ENCODE assay signal across 9 cellular contexts in the genomic region with DNA sequence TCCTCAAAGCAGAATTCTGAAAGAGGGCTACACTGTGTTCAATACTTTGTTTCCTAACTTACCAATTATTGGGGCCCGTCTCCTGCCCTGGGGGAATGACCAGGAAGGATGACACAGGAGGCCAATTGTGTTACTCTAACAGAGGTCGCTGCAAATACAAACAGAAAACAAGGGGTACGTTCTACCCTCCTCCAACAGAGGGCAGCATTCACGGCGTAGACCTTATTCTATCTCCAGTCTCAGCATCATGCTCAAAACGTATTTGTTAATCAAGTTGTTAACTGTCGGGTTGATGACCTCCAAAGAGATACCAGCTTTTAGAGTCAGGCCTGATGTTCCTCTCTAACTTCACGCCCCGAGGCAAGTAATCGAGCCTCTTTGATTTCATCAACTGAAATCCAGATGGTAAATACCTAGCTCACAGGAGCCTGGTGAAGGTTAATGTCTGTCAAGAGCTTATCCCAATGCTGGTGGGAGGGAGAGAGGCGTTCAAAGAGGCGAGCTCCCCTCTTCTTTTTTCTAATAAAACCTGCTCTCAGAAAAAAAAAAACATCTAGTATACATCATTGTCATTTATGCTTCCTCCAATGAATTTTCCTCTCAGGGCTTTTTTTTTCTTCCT.
DNase-seq lines count a peak whose midpoint lies in the region; ATAC-seq and TF ChIP-seq lines count a peak whose summit lies in the region.
"Had no signal": no experiment of that assay in that cellular context is flagged by ENCODE, and none has a peak within 500 bp of the region (broad histone marks: within the 10 kb centered on the region; RNA-seq: fewer than 3 reads in every experiment).

No MANE protein-coding gene starts in this region.

- H3K4me2 ChIP-seq in fibroblast of lung (ENCODE audit: extremely low read depth, insufficient read depth, low read length), result no peak overlapping the region

- H3K27me3 ChIP-seq in fibroblast of lung (ENCODE audit: control insufficient read depth, insufficient read depth, low read length), result no peaks in the 10 kb centered on the region

- H3K36me3 Mint-ChIP-seq in effector memory CD8-positive, alpha-beta T cell (ENCODE audit: insufficient read depth), result no peaks in the 10 kb centered on the region

- no peak overlapping the region for H3K27ac Mint-ChIP-seq in effector memory CD8-positive, alpha-beta T cell
- H3K27ac Mint-ChIP-seq: stimulated activated naive CD8-positive, alpha-beta T cell treated with anti-CD3 and anti-CD28 coated beads, Interleukin-15, Interleukin-2, amounts not matched to agents 100 ng/mL and 50 ng/mL, for 24 hours had no signal

- H3K4me1 Mint-ChIP-seq in effector memory CD8-positive, alpha-beta T cell (ENCODE audit: low read depth in 2 of 2), result no peaks in the 10 kb centered on the region

- H2AFZ ChIP-seq in fibroblast of lung (ENCODE audit: low read length), result no peak overlapping the region

- DNase-seq in AG20443 (ENCODE audit: low spot score) (peak; percentile 35), OCI-M1 (lab: John Stamatoyannopoulos, UW) (peak; percentile 72), fibroblast of lung (ENCODE audit: low read depth in 2 of 2) (peak; percentile 23 to 51)
- DNase-seq in stimulated activated naive CD8-positive, alpha-beta T cell treated with anti-CD3 and anti-CD28 coated beads, Interleukin-15, Interleukin-2, amounts not matched to agents 100 U/mL and 50 U/mL, for 24 hours, result peak; percentile 10
- DNase-seq in effector memory CD8-positive, alpha-beta T cell, result no peak

- no peaks in the 10 kb centered on the region for H3K27me3 Mint-ChIP-seq in effector memory CD8-positive, alpha-beta T cell
- H3K27me3 Mint-ChIP-seq: stimulated activated naive CD8-positive, alpha-beta T cell treated with anti-CD3 and anti-CD28 coated beads, Interleukin-15, Interleukin-2, amounts not matched to agents 100 ng/mL and 50 ng/mL, for 24 hours had no signal

- no peaks in the 10 kb centered on the region for H3K36me3 ChIP-seq in fibroblast of lung (ENCODE audit: control insufficient read depth, insufficient read depth, low read length)

- TF ChIP-seq CTCF in fibroblast of lung (conservative IDR thresholded peaks at IDR 0.05 in 1 of 2, IDR thresholded peaks at IDR 0.05 in 1 of 2; ENCODE audit: low read depth in 1 of 2, low read length in 2 of 2), result peak; percentile 60 to 68

- no peaks in the 10 kb centered on the region for H3K79me2 ChIP-seq in fibroblast of lung (ENCODE audit: control insufficient read depth, insufficient read depth, low read length)

- H3K9me3 ChIP-seq in fibroblast of lung (ENCODE audit: control insufficient read depth, insufficient read depth, low read depth, low read length), result no peaks in the 10 kb centered on the region

- no peaks in the 10 kb centered on the region for H3K4me1 ChIP-seq in fibroblast of lung (ENCODE audit: control insufficient read depth, extremely low read depth, insufficient read depth, low read length)

- no peaks in the 10 kb centered on the region for H4K20me1 ChIP-seq in fibroblast of lung (ENCODE audit: control insufficient read depth, extremely low read depth, insufficient read depth, low read length)

- ATAC-seq in GM19463 (IDR thresholded peaks at IDR 0.05; ENCODE audit: unreplicated experiment) (peak; percentile 74), HG03342 (IDR thresholded peaks at IDR 0.05; ENCODE audit: unreplicated experiment) (no peak), HG03159 (IDR thresholded peaks at IDR 0.05; ENCODE audit: unreplicated experiment) (no peak)
- ATAC-seq in stimulated activated naive CD8-positive, alpha-beta T cell treated with anti-CD3 and anti-CD28 coated beads, Interleukin-15, Interleukin-2, amounts not matched to agents 100 U/mL and 50 U/mL, for 24 hours, result no peak
- no peak for ATAC-seq in effector memory CD8-positive, alpha-beta T cell (replicated peaks)

- no peak overlapping the region for H3K4me3 ChIP-seq in fibroblast of lung (replicated peaks in 1 of 4; ENCODE audit: control extremely low read depth in 1 of 4, insufficient read depth in 1 of 4, low read depth in 3 of 4, low read length in 4 of 4)

- no peak overlapping the region for H3K27ac ChIP-seq in fibroblast of lung (ENCODE audit: insufficient read depth, low read length)

- no peak overlapping the region for H3K9ac ChIP-seq in fibroblast of lung (ENCODE audit: insufficient read depth, low read length)

- no peak overlapping the region for H3K4me3 Mint-ChIP-seq in effector memory CD8-positive, alpha-beta T cell
- H3K4me3 Mint-ChIP-seq: stimulated activated naive CD8-positive, alpha-beta T cell treated with anti-CD3 and anti-CD28 coated beads, Interleukin-15, Interleukin-2, amounts not matched to agents 100 ng/mL and 50 ng/mL, for 24 hours had no signal

- peaks cover 0 to 10% of the 10 kb centered on the region in 2 donors for H3K9me3 Mint-ChIP-seq in effector memory CD8-positive, alpha-beta T cell

Comparison
In these comparisons a context has a peak if more than half of its experiments do, and no peak if none do; other contexts are left out.
1. DNase-seq: peak in AG20443 (single experiment), OCI-M1 (single experiment), fibroblast of lung (2 of 2) and stimulated activated naive CD8-positive, alpha-beta T cell treated with anti-CD3 and anti-CD28 coated beads, Interleukin-15, Interleukin-2, amounts not matched to agents 100 U/mL and 50 U/mL, for 24 hours (single experiment); none in effector memory CD8-positive, alpha-beta T cell (0 of 3).